Comparison of ENCODE assay signal across 34 cellular contexts in genomic region chr4:147948336-147948735, GRCh38.
"Had no signal": no experiment of that assay in that cellular context is flagged by ENCODE, and none has a peak within 500 bp of the region (broad histone marks: within the 10 kb centered on the region; RNA-seq: fewer than 3 reads in every experiment).

No MANE protein-coding gene starts in this region.

- H3K4me3 ChIP-seq: MG63 had no signal

- H3K9ac ChIP-seq: KMS-11 had no signal

- H3K36me3 ChIP-seq: MG63 had no signal

- H3K27ac ChIP-seq: KMS-11 had no signal

- H3K9me3 ChIP-seq: MG63 had no signal

- H3K27me3 ChIP-seq: MG63 had no signal

- H3K4me2 ChIP-seq: KMS-11 had no signal

- DNase-seq: Karpas-422, Kasumi-1, MG63, MM.1S, MV-4-11, NCI-H1048, NCI-H1092, NCI-H1092 treated with DMSO at 0.1 percent for 48 hours, NCI-H1105, NCI-H1105 treated with DMSO at 0.1 percent for 48 hours, NCI-H1417, NCI-H1417 treated with DMSO at 0.1 percent for 48 hours, NCI-H1436, NCI-H1436 treated with DMSO at 0.1 percent for 48 hours, NCI-H146, NCI-H1694, NCI-H1694 treated with DMSO at 0.1 percent for 48 hours, NCI-H187, NCI-H187 treated with DMSO at 0.1 percent for 48 hours, NCI-H1930, NCI-H2029, NCI-H2029 treated with DMSO at 0.1 percent for 48 hours, NCI-H2081, NCI-H2081 treated with DMSO at 0.1 percent for 48 hours, NCI-H2107, NCI-H2171, NCI-H2171 treated with DMSO at 0.1 percent for 48 hours, NCI-H2227 treated with DMSO at 0.1 percent for 48 hours, NCI-H226, NCI-H345, NCI-H446, NCI-H446 treated with DMSO at 0.1 percent for 48 hours, NCI-H510A had no signal
